ENCODE assay signal across 10 cellular contexts in genomic region chrX:150548251-150548650, GRCh38. TPM values are rescaled to one million over a fixed set of nuclear protein-coding genes. Genes with fewer than 3 reads are reported as not detected.
DNase-seq lines count a peak whose midpoint lies in the region; ATAC-seq and TF ChIP-seq lines count a peak whose summit lies in the region.
"Had no signal": no experiment of that assay in that cellular context is flagged by ENCODE, and none has a peak within 500 bp of the region (broad histone marks: within the 10 kb centered on the region; RNA-seq: fewer than 3 reads in every experiment).

No MANE protein-coding gene starts in this region.

- intact Hi-C loops in right lobe of liver (cut with DNase I), result no loop called here

- no peak for TF ChIP-seq CTCF in right lobe of liver (IDR thresholded peaks at IDR 0.05)

- H3K4me1 Mint-ChIP-seq in T-helper 1 cell treated with Interleukin-12 subunit alpha and Interleukin-12 subunit beta and Interleukin-4 antibody, amounts not matched to agents 30 μg/mL and 1 μg/mL, for 36 hours (ENCODE audit: low read depth), result peaks cover 18% of the 10 kb centered on the region
- peaks cover 30% of the 10 kb centered on the region for H3K4me1 Mint-ChIP-seq in activated naive CD8-positive, alpha-beta T cell treated with anti-CD3 and anti-CD28 coated beads, Interleukin-2, amount 50 U/mL, for 24 hours

- H3K9me3 Mint-ChIP-seq in T-helper 1 cell treated with Interleukin-12 subunit alpha and Interleukin-12 subunit beta and Interleukin-4 antibody, amounts not matched to agents 30 μg/mL and 1 μg/mL, for 36 hours, result no peaks in the 10 kb centered on the region
- no peaks in the 10 kb centered on the region for H3K9me3 Mint-ChIP-seq in activated naive CD8-positive, alpha-beta T cell treated with anti-CD3 and anti-CD28 coated beads, Interleukin-2, amount 50 U/mL, for 24 hours

- H3K36me3 Mint-ChIP-seq in T-helper 1 cell treated with Interleukin-12 subunit alpha and Interleukin-12 subunit beta and Interleukin-4 antibody, amounts not matched to agents 30 μg/mL and 1 μg/mL, for 36 hours (ENCODE audit: low read depth), result no peaks in the 10 kb centered on the region
- no peaks in the 10 kb centered on the region for H3K36me3 Mint-ChIP-seq in activated naive CD8-positive, alpha-beta T cell treated with anti-CD3 and anti-CD28 coated beads, Interleukin-2, amount 50 U/mL, for 24 hours (ENCODE audit: low read depth)

- H3K27me3 ChIP-seq in right lobe of liver (no peaks in the 10 kb centered on the region), stomach smooth muscle (ENCODE audit: control insufficient read depth in 1 of 2, insufficient read depth in 2 of 2, low read length in 2 of 2) (peaks cover 0 to 7% of the 10 kb centered on the region in 2 donors)
- H3K27me3 ChIP-seq: cardiac muscle cell had no signal

- H3K27ac ChIP-seq in right lobe of liver, result peak overlapping the region; percentile 40 to 87 (median 81)
- peak overlapping the region; percentile 69 for H3K27ac ChIP-seq in stomach smooth muscle (ENCODE audit: low read length)
- H3K27ac ChIP-seq: cardiac muscle cell had no signal

- 47% methylated on average over 3 of the region's 4 CpGs for WGBS in right lobe of liver (ENCODE audit: insufficient coverage, low coverage, low lambda C conversion rate, missing lambda C conversion rate)

- H3K4me3 Mint-ChIP-seq in T-helper 1 cell treated with Interleukin-12 subunit alpha and Interleukin-12 subunit beta and Interleukin-4 antibody, amounts not matched to agents 30 μg/mL and 1 μg/mL, for 36 hours, result peak overlapping the region; percentile 68
- peak overlapping the region; percentile 52 for H3K4me3 Mint-ChIP-seq in activated naive CD8-positive, alpha-beta T cell treated with anti-CD3 and anti-CD28 coated beads, Interleukin-2, amount 50 U/mL, for 24 hours

- H3K4me1 ChIP-seq in right lobe of liver (peaks cover 0 to 11% (median 0%) of the 10 kb centered on the region in 4 donors), stomach smooth muscle (ENCODE audit: control insufficient read depth, insufficient read depth, low read length) (peaks cover 14% of the 10 kb centered on the region)

- peak overlapping the region; percentile 62 for H3K27ac Mint-ChIP-seq in T-helper 1 cell treated with Interleukin-12 subunit alpha and Interleukin-12 subunit beta and Interleukin-4 antibody, amounts not matched to agents 30 μg/mL and 1 μg/mL, for 36 hours
- no peak overlapping the region for H3K27ac Mint-ChIP-seq in activated naive CD8-positive, alpha-beta T cell treated with anti-CD3 and anti-CD28 coated beads, Interleukin-2, amount 50 U/mL, for 24 hours

- H3K4me3 ChIP-seq in right lobe of liver (peak overlapping the region; percentile 12 to 40 (median 31)), stomach smooth muscle (ENCODE audit: low read length in 2 of 2) (peak overlapping the region in 1 of 2 donors; percentile 63)
- H3K4me3 ChIP-seq: cardiac muscle cell had no signal

- peak overlapping the region; percentile 47 to 58 for H3K9ac ChIP-seq in stomach smooth muscle (ENCODE audit: low read length in 2 of 2)

- no peaks in the 10 kb centered on the region for H3K9me3 ChIP-seq in right lobe of liver
- H3K9me3 ChIP-seq in stomach smooth muscle (ENCODE audit: control insufficient read depth in 2 of 2, low read length in 2 of 2), result peaks cover 0 to 2% of the 10 kb centered on the region in 2 donors

- no peak for TF ChIP-seq POLR2A in right lobe of liver (IDR thresholded peaks at IDR 0.05)

- DNase-seq in T-helper 1 cell, result no peak
- no peak for DNase-seq in activated naive CD8-positive, alpha-beta T cell treated with anti-CD3 and anti-CD28 coated beads, Interleukin-2, amount 50 U/mL, for 24 hours
- DNase-seq in right lobe of liver, result no peak
- DNase-seq in D341Med (ENCODE audit: low spot score), result no peak
- DNase-seq in RKO (ENCODE audit: low spot score), result no peak
- DNase-seq: 8988T had no signal

- H3K36me3 ChIP-seq in right lobe of liver (no peaks in the 10 kb centered on the region), stomach smooth muscle (ENCODE audit: control insufficient read depth in 2 of 2, insufficient read depth in 2 of 2, low read length in 2 of 2) (no peaks in the 10 kb centered on the region)
- H3K36me3 ChIP-seq: cardiac muscle cell had no signal

- no peaks in the 10 kb centered on the region for H3K27me3 Mint-ChIP-seq in T-helper 1 cell treated with Interleukin-12 subunit alpha and Interleukin-12 subunit beta and Interleukin-4 antibody, amounts not matched to agents 30 μg/mL and 1 μg/mL, for 36 hours (ENCODE audit: low read depth)
- H3K27me3 Mint-ChIP-seq in activated naive CD8-positive, alpha-beta T cell treated with anti-CD3 and anti-CD28 coated beads, Interleukin-2, amount 50 U/mL, for 24 hours, result no peaks in the 10 kb centered on the region

- no peak for ATAC-seq in activated naive CD8-positive, alpha-beta T cell treated with anti-CD3 and anti-CD28 coated beads, Interleukin-2, amount 50 U/mL, for 24 hours
- ATAC-seq in right lobe of liver (peak in 2 of 4 donors; percentile 2 to 4), GM18511 (IDR thresholded peaks at IDR 0.05; ENCODE audit: unreplicated experiment) (no peak)

RNA-seq across cellular contexts. Expression of gene MTM1, which starts 20.2 kb away (rescaled TPM):
- 10 to 100 TPM in 5 of 6 experiments, 1 to 10 TPM in 1; 9.8 to 18.0 (median 13.5) TPM for total RNA-seq in right lobe of liver
